24 cellular contexts compared by ENCODE assay signal in genomic region chr5:127872494-127872893, GRCh38.
DNase-seq lines count a peak whose midpoint lies in the region; ATAC-seq and TF ChIP-seq lines count a peak whose summit lies in the region.
"Had no signal": no experiment of that assay in that cellular context is flagged by ENCODE, and none has a peak within 500 bp of the region (broad histone marks: within the 10 kb centered on the region; RNA-seq: fewer than 3 reads in every experiment).

No MANE protein-coding gene starts in this region.

- TF ChIP-seq POLR2A in esophagus muscularis mucosa (IDR thresholded peaks at IDR 0.05; ENCODE audit: low read depth) (no peak), uterus (IDR thresholded peaks at IDR 0.05) (no peak)

- H3K4me1 ChIP-seq in heart right ventricle (peaks cover 2 to 52% (median 32%) of the 10 kb centered on the region in 9 donors), esophagus muscularis mucosa (peaks cover 19 to 49% (median 43%) of the 10 kb centered on the region in 4 donors), mesodermal cell (ENCODE audit: control insufficient read depth, insufficient read depth, low read length, poor library complexity, severe bottlenecking) (peaks cover 2% of the 10 kb centered on the region), uterus (peaks cover 0 to 3% of the 10 kb centered on the region in 2 donors)

- H3K4me3 ChIP-seq in heart right ventricle (no peak overlapping the region), esophagus muscularis mucosa (no peak overlapping the region), mesodermal cell (ENCODE audit: extremely low read depth, insufficient read depth, low read length, poor library complexity, severe bottlenecking) (no peak overlapping the region), uterus (no peak overlapping the region), dorsolateral prefrontal cortex (no peak overlapping the region)
- H3K4me3 ChIP-seq: sigmoid colon, upper lobe of right lung had no signal

- TF ChIP-seq CTCF in heart right ventricle (IDR thresholded peaks at IDR 0.05) = no peak
- no peak for TF ChIP-seq CTCF in esophagus muscularis mucosa (IDR thresholded peaks at IDR 0.05)
- no peak for TF ChIP-seq CTCF in uterus (IDR thresholded peaks at IDR 0.05)
- no peak for TF ChIP-seq CTCF in dorsolateral prefrontal cortex (IDR thresholded peaks at IDR 0.05 in 54 of 56, conservative IDR thresholded peaks at IDR 0.05 in 2 of 56; ENCODE audit: low read depth in 1 of 56, partially characterized antibody in 56 of 56)

- no peaks in the 10 kb centered on the region for H3K9me3 ChIP-seq in heart right ventricle
- no peaks in the 10 kb centered on the region for H3K9me3 ChIP-seq in esophagus muscularis mucosa
- no peaks in the 10 kb centered on the region for H3K9me3 ChIP-seq in mesodermal cell (ENCODE audit: control insufficient read depth, low read length)
- no peaks in the 10 kb centered on the region for H3K9me3 ChIP-seq in uterus
- H3K9me3 ChIP-seq: upper lobe of right lung had no signal

- H3K36me3 ChIP-seq in heart right ventricle (no peaks in the 10 kb centered on the region), esophagus muscularis mucosa (no peaks in the 10 kb centered on the region), mesodermal cell (ENCODE audit: control insufficient read depth, insufficient read depth, low read length) (no peaks in the 10 kb centered on the region), uterus (no peaks in the 10 kb centered on the region)
- H3K36me3 ChIP-seq: sigmoid colon, upper lobe of right lung had no signal

- peak in 7 of 8 donors; percentile 28 to 71 (median 49) for ATAC-seq in heart right ventricle
- no peak for ATAC-seq in left ventricle myocardium superior
- ATAC-seq: natural killer cell, upper lobe of right lung had no signal

- peak overlapping the region in 8 of 10 donors; percentile 17 to 62 (median 27) for H3K27ac ChIP-seq in heart right ventricle
- peak overlapping the region; percentile 52 to 65 (median 62) for H3K27ac ChIP-seq in esophagus muscularis mucosa (replicated peaks in 1 of 4)
- H3K27ac ChIP-seq in mesodermal cell (ENCODE audit: low read depth, low read length, severe bottlenecking) = peak overlapping the region; percentile 46
- peak overlapping the region; percentile 36 to 44 for H3K27ac ChIP-seq in uterus
- H3K27ac ChIP-seq in dorsolateral prefrontal cortex = peak overlapping the region in 10 of 59 donors; percentile 6 to 56 (median 22)

- DNase-seq in heart right ventricle = peak in 1 of 2 donors; percentile 8
- DNase-seq in left ventricle myocardium superior = no peak
- no peak for DNase-seq in esophagus muscularis mucosa (ENCODE audit: extremely low spot score)
- peak in 1 of 2 donors; percentile 40 for DNase-seq in uterus
- DNase-seq in cerebellar cortex (ENCODE audit: low spot score) = no peak
- no peak for DNase-seq in germinal center (ENCODE audit: low spot score)
- DNase-seq in dorsolateral prefrontal cortex = no peak
- DNase-seq: activated CD4-positive, alpha-beta T cell treated with anti-CD3 and anti-CD28 coated beads, Interleukin-2, amount 10 ng/mL, durations not matched to agents 7 days and 5 days; activated naive CD4-positive, alpha-beta T cell treated with anti-CD3 and anti-CD28 coated beads, Interleukin-2, amount 10 ng/mL, durations not matched to agents 7 days and 5 days; amygdala; caudate nucleus; CD8-positive, alpha-beta memory T cell; DMS153; HCEC 1CT; islet precursor cell; mesendoderm; natural killer cell; NCI-H1417; NCI-H2081; NCI-H345; NCI-H748 treated with DMSO at 0.1 percent for 48 hours; sigmoid colon; upper lobe of right lung had no signal

- intact Hi-C loops in heart right ventricle (cut with DNase I) = loop anchor here in 5 of 10 donors (5.0 to 10.0 kb wide), 5 partner anchors 108 to 332 kb away; partner anchors contain the start of gene SLC12A2 (in 2 of the 5)
- intact Hi-C loops in left ventricle myocardium superior (cut with micrococcal nuclease) = no loop called here
- intact Hi-C loops in esophagus muscularis mucosa (cut with DNase I) = loop anchor here (10.0 kb wide), 3 partner anchors 212 to 322 kb away; partner anchors contain the start of gene SLC12A2
- intact Hi-C loops in uterus (cut with DNase I; ENCODE audit: low total_unique reads) = no loop called here
- intact Hi-C loops in dorsolateral prefrontal cortex (cut with DNase I) = loop anchor here (5.0 to 10.0 kb wide), 3 partner anchors 115 to 308 kb away; partner anchors contain the start of gene SLC12A2 (in 1 of the 2)

- H3K27me3 ChIP-seq in heart right ventricle (no peaks in the 10 kb centered on the region), esophagus muscularis mucosa (no peaks in the 10 kb centered on the region), uterus (no peaks in the 10 kb centered on the region), dorsolateral prefrontal cortex (no peaks in the 10 kb centered on the region)
- H3K27me3 ChIP-seq: sigmoid colon, upper lobe of right lung had no signal

- TF ChIP-seq EP300 in esophagus muscularis mucosa (IDR thresholded peaks at IDR 0.05) = no peak

Comparison
In these comparisons a context has a peak if more than half of its experiments do, and no peak if none do; other contexts are left out.
1. intact Hi-C loops: an anchor here in esophagus muscularis mucosa (10.0 kb wide) and dorsolateral prefrontal cortex (5.0 to 10.0 kb wide); none called in left ventricle myocardium superior and uterus.